ENCODE assay signal across 10 cellular contexts in the genomic region with DNA sequence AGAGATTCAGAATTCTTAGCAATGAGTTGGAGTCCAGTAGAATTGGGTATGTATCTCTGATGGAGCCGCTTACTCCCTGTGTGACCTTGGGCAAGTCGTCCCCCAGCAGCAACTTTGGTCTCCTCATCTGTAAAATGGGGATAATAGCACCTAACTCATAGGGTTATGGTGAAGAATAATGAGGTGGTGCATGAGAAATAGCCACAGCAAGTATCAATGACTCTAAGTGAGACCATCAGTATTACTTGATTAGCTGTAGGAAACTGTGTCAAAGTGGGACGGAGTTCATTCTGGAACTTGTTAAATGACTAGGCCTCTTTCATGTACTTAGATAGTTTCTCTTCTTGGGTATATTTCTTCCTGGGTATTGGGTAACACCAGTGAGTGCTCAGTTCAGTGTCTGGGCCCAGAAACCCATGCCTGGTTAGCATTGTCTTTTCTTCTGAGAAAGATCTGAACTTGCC. TPM values are rescaled to one million over a fixed set of nuclear protein-coding genes. Genes with fewer than 3 reads are reported as not detected.
A peak's percentile ranks its signal among the peaks of the same experiment; 100 is the strongest.
DNase-seq lines count a peak whose midpoint lies in the region; ATAC-seq and TF ChIP-seq lines count a peak whose summit lies in the region.
"Had no signal": no experiment of that assay in that cellular context is flagged by ENCODE, and none has a peak within 500 bp of the region (broad histone marks: within the 10 kb centered on the region; RNA-seq: fewer than 3 reads in every experiment).

No MANE protein-coding gene starts in this region.

- H3K27me3 ChIP-seq in endodermal cell (ENCODE audit: control insufficient read depth, insufficient read depth, low read length, poor library complexity, severe bottlenecking): peaks cover 38% of the 10 kb centered on the region

- H3K27ac ChIP-seq in endodermal cell (ENCODE audit: low read depth, low read length): no peak overlapping the region
- H3K27ac ChIP-seq: RWPE1 had no signal

- H3K4me3 Mint-ChIP-seq in endodermal cell: no peak overlapping the region

- H3K4me1 Mint-ChIP-seq in endodermal cell: no peaks in the 10 kb centered on the region

- H3K9me3 ChIP-seq in endodermal cell (ENCODE audit: control insufficient read depth, low read length): no peaks in the 10 kb centered on the region

- whole genome bisulfite sequencing in endodermal cell (ENCODE audit: insufficient coverage in 1 of 2, insufficient read length in 1 of 2), 2 experiments: 94 to 100% methylated on average over 2 to 3 of the region's 3 CpGs

- peak; percentile 35 for DNase-seq in activated naive CD4-positive, alpha-beta T cell treated with anti-CD3 and anti-CD28 coated beads, Interleukin-2, amount 50 U/mL, for 16 hours
- no peak for DNase-seq in NCI-H2107 treated with DMSO at 0.1 percent for 48 hours (lab: John Stamatoyannopoulos, UW; ENCODE audit: unreplicated experiment)
- no peak for DNase-seq in EL
- DNase-seq in dedifferentiated amniotic fluid mesenchymal stem cell (ENCODE audit: extremely low spot score): no peak
- DNase-seq in endodermal cell: no peak
- DNase-seq: stimulated activated CD8-positive, alpha-beta memory T cell treated with anti-CD3 and anti-CD28 coated beads, Interleukin-4, amount 100 ng/mL, for 48 hours had no signal

- no peak overlapping the region for H3K9ac ChIP-seq in endodermal cell (ENCODE audit: extremely low read depth, low read length, poor library complexity, severe bottlenecking)

- no peaks in the 10 kb centered on the region for H3K36me3 Mint-ChIP-seq in endodermal cell (ENCODE audit: low read depth)

- no peaks in the 10 kb centered on the region for H3K9me3 Mint-ChIP-seq in endodermal cell

- peaks cover 81% of the 10 kb centered on the region for H3K27me3 Mint-ChIP-seq in endodermal cell (ENCODE audit: insufficient read depth)

- TF ChIP-seq CTCF in endodermal cell (conservative IDR thresholded peaks at IDR 0.05): no peak

- peak; percentile 65 for ATAC-seq in GM18502 (IDR thresholded peaks at IDR 0.05; ENCODE audit: poor library complexity, unreplicated experiment)
- ATAC-seq in GM21360 (IDR thresholded peaks at IDR 0.05; ENCODE audit: unreplicated experiment): peak; percentile 63
- peak; percentile 68 for ATAC-seq in HG03280 (IDR thresholded peaks at IDR 0.05; ENCODE audit: unreplicated experiment)

- no peak overlapping the region for H3K4me3 ChIP-seq in endodermal cell (ENCODE audit: low read length)

- no peak overlapping the region for H3K27ac Mint-ChIP-seq in endodermal cell

- no peaks in the 10 kb centered on the region for H3K4me1 ChIP-seq in endodermal cell (ENCODE audit: control insufficient read depth, insufficient read depth, low read length)

- no peaks in the 10 kb centered on the region for H3K36me3 ChIP-seq in endodermal cell (ENCODE audit: control insufficient read depth, insufficient read depth, low read length)

RNA-seq across cellular contexts. Expression of gene PRKCB, which starts 6.4 kb away (rescaled TPM):
- 1 to 10 TPM in 1 of 2 donors, under 1 TPM in 1; 0.38 to 1.1 TPM for total RNA-seq in endodermal cell
- polyA plus RNA-seq in endodermal cell (2013, experiment 1 of 2): 3.2 TPM
- 3.1 TPM for polyA plus RNA-seq in endodermal cell (2013, experiment 2 of 2)
